ENCODE assay signal across 30 cellular contexts in the genomic region with DNA sequence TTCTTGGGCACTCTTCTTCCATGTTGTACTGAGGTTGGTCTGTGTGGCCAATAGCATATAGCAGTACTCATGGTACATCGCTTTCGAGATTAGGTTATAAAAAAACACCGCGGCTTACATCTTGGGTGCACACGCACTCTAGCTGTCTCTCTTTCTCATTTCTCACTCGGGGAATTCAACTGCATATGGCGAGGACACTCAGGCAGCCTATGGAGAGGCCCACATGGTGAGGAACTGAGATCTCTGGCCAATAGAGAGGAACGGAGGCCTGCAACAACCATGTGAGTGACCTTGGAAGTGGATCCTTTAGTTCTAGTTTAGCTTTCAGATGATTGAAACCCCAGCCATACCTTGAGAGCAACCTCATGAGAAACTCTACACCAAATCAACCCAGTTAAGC.
"Had no signal": no experiment of that assay in that cellular context is flagged by ENCODE, and none has a peak within 500 bp of the region (broad histone marks: within the 10 kb centered on the region; RNA-seq: fewer than 3 reads in every experiment).

No MANE protein-coding gene starts in this region.

- H3K4me3 Mint-ChIP-seq: activated B cell treated with CpG ODN at 0.5 μM for 24 hours; activated CD4-positive, alpha-beta T cell treated with anti-CD3 and anti-CD28 coated beads for 36 hours; activated naive CD8-positive, alpha-beta T cell; activated T-cell treated with anti-CD3 and anti-CD28 coated beads, Interleukin-2, amount 50 U/mL, for 24 hours; central memory CD8-positive, alpha-beta T cell; dendritic cell treated with granulocyte-macrophage colony-stimulating factor and Interleukin-4, amounts not matched to agents 40 ng/mL and 50 ng/mL, for 4 days; endodermal cell; T-helper 2 cell treated with Interferon-gamma antibody and Interleukin-4, amounts not matched to agents 5 μg/mL and 100 μg/mL, for 36 hours had no signal

- H3K4me1 Mint-ChIP-seq: endodermal cell had no signal

- DNase-seq: activated B cell treated with CpG ODN at 0.5 μM for 24 hours; activated CD4-positive, alpha-beta T cell treated with anti-CD3 and anti-CD28 coated beads for 36 hours; activated CD4-positive, alpha-beta T cell treated with anti-CD3 and anti-CD28 coated beads, Interleukin-2, amount 50 U/mL, for 1 hour; activated CD4-positive, alpha-beta T cell treated with anti-CD3 and anti-CD28 coated beads, Interleukin-2, amount 50 U/mL, for 48 hours; activated CD4-positive, CD25-positive, alpha-beta regulatory T cell treated with anti-CD3 and anti-CD28 coated beads, Interleukin-2, amount 50 U/mL, for 72 hours; activated CD8-positive, alpha-beta memory T cell treated with anti-CD3 and anti-CD28 coated beads, Interleukin-2, amount 50 U/mL, for 48 hours; activated effector memory CD4-positive, alpha-beta T cell treated with anti-CD3 and anti-CD28 coated beads, Interleukin-2, amount 50 U/mL, for 16 hours; activated naive CD4-positive, alpha-beta T cell treated with anti-CD3 and anti-CD28 coated beads, Interleukin-2, amount 50 U/mL, for 16 hours; activated T-cell treated with anti-CD3 and anti-CD28 coated beads for 4 hours; activated T-cell treated with anti-CD3 and anti-CD28 coated beads, Interleukin-2, amount 50 U/mL, for 24 hours; amniotic stem cell; anterior cingulate cortex; brain microvascular endothelial cell; dorsolateral prefrontal cortex; effector memory CD4-positive, alpha-beta T cell; endodermal cell; foreskin fibroblast; head of caudate nucleus; T-helper 1 cell; T-helper 17 cell; T1000; WERI-Rb-1 had no signal

- FAIRE-seq: astrocyte, bronchial epithelial cell, frontal cortex had no signal

- H3K27me3 Mint-ChIP-seq: activated B cell treated with CpG ODN at 0.5 μM for 24 hours; activated CD4-positive, alpha-beta T cell treated with anti-CD3 and anti-CD28 coated beads for 36 hours; activated naive CD8-positive, alpha-beta T cell; activated T-cell treated with anti-CD3 and anti-CD28 coated beads, Interleukin-2, amount 50 U/mL, for 24 hours; central memory CD8-positive, alpha-beta T cell; dendritic cell treated with granulocyte-macrophage colony-stimulating factor and Interleukin-4, amounts not matched to agents 40 ng/mL and 50 ng/mL, for 4 days; T-helper 17 cell had no signal

- H3K27ac Mint-ChIP-seq: activated B cell treated with CpG ODN at 0.5 μM for 24 hours; activated CD4-positive, alpha-beta T cell treated with anti-CD3 and anti-CD28 coated beads for 36 hours; activated T-cell treated with anti-CD3 and anti-CD28 coated beads, Interleukin-2, amount 50 U/mL, for 24 hours; dendritic cell treated with granulocyte-macrophage colony-stimulating factor and Interleukin-4, amounts not matched to agents 40 ng/mL and 50 ng/mL, for 4 days; endodermal cell; T-helper 17 cell; T-helper 2 cell treated with Interferon-gamma antibody and Interleukin-4, amounts not matched to agents 5 μg/mL and 100 μg/mL, for 36 hours had no signal

- H3K9me3 Mint-ChIP-seq: central memory CD8-positive, alpha-beta T cell had no signal

- ATAC-seq: activated CD4-positive, alpha-beta T cell treated with anti-CD3 and anti-CD28 coated beads for 36 hours; esophagus mucosa; T-helper 17 cell had no signal
